Comparison of ENCODE assay signal across 8 cellular contexts in the genomic region with DNA sequence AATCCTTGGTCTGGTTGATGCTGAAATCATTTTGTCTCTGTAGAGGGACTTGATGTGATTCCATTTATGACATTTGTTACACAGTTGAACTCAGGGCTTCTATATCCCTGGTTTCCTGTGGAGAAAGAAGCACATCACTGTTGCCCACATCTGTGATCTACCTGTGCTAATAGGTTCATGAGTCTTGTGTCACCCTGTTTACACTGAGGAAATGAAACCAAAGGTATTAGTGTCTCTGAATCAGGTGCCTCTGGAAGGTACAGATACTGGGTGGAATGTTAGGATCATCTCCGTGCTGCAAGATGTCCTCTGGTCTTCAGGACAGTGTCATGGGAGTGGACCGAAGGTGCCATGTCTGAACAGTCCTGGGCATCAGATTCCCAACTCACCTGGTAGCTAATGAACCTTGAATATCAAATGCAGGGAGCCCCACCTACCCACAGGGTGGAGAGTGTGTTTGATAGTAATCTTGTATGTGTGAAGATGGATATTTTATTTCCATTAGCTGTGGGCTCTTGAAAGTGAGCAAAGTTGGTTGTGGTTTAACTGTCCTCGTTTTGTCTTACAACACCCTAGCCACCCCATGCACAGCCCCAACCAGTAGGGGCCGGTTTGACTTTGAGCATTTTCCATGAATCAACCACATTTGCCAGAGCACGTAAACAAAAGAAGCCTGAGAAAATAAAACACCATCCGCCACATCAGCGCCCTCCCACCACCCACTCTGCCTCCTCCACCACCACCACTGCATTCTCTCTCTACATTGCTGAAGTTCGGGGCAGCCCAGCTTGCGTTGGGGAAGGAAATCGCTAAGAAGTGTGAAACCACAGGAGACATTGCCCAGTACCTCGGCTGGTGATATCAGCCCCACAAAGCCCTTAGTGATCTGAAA. TPM values are rescaled to one million over a fixed set of nuclear protein-coding genes. Genes with fewer than 3 reads are reported as not detected.
DNase-seq lines count a peak whose midpoint lies in the region; ATAC-seq and TF ChIP-seq lines count a peak whose summit lies in the region.

No MANE protein-coding gene starts in this region.

- in situ Hi-C loops in G401 (cut with HindIII; ENCODE audit: low sequenced_read_pairs), result no loop called here

- H3K4me1 ChIP-seq in BE2C, result no peaks in the 10 kb centered on the region

- H3K4me3 ChIP-seq in BE2C (ENCODE audit: low read depth, low read length), result no peak overlapping the region

- no peak for TF ChIP-seq CTCF in BE2C (IDR thresholded peaks at IDR 0.05; ENCODE audit: low read depth, low read length)

- no peaks in the 10 kb centered on the region; the same call in 1 of the 2 replicates for H3K36me3 ChIP-seq in BE2C

- no peaks in the 10 kb centered on the region for H3K27me3 ChIP-seq in BE2C

- no peaks in the 10 kb centered on the region for H3K9me3 ChIP-seq in BE2C

- ATAC-seq in GM18502 (IDR thresholded peaks at IDR 0.05; ENCODE audit: poor library complexity, unreplicated experiment), result peak; percentile 89
- ATAC-seq in HG02884 (IDR thresholded peaks at IDR 0.05; ENCODE audit: unreplicated experiment), result peak; percentile 82

- peak; percentile 77 for DNase-seq in SKM-1 (lab: John Stamatoyannopoulos, UW; ENCODE audit: unreplicated experiment)
- DNase-seq in activated naive CD4-positive, alpha-beta T cell treated with Interleukin-2 at 50 U/mL for 16 hours, result peak; percentile 80
- DNase-seq in renal cortical epithelial cell (ENCODE audit: low read depth), result peak; percentile 9
- DNase-seq in G401 (ENCODE audit: low spot score), result no peak
- no peak for DNase-seq in C1 segment of cervical spinal cord (lab: John Stamatoyannopoulos, UW)
- no peak for DNase-seq in BE2C

RNA-seq across cellular contexts. Expression of gene STARD3NL, which starts 54.7 kb away (rescaled TPM):
- 94.6 and 124 TPM in 2 replicates for total RNA-seq in renal cortical epithelial cell
- 73.7 and 113 TPM in 2 replicates for total RNA-seq in G401 (2014; rRNA removed; shearing (Covaris generic))
- polyA plus RNA-seq in BE2C (2012; ENCODE audit: insufficient read depth, insufficient read length, low read depth), result 51.4 TPM

Comparison
In these comparisons a context has a peak if more than half of its experiments do, and no peak if none do; other contexts are left out.
1. DNase-seq: peak in SKM-1 (single experiment), activated naive CD4-positive, alpha-beta T cell treated with Interleukin-2 at 50 U/mL for 16 hours (single experiment) and renal cortical epithelial cell (single experiment); none in G401 (single experiment), C1 segment of cervical spinal cord (0 of 14) and BE2C (single experiment).